Comparison of ENCODE assay signal across 9 cellular contexts in the genomic region with DNA sequence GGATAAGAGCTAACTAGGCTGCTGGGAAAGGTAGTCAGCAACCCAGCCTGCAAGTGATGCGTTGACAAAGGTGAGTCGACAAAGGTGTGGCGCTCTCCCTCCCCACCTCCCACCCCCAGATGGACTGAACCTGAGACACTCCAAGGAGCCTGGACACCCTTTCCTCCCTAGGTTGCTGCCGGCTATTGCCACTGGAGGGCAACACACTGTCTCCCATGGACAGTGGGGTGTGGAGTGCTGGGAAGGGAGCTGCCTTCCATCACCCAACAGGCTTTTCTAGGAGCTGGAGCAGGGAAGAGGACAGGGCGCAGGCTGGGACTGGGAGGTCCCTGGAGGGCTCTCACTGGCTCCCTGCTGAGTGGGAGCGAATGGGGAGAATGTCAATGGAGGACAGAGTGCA.
DNase-seq lines count a peak whose midpoint lies in the region; ATAC-seq and TF ChIP-seq lines count a peak whose summit lies in the region.
"Had no signal": no experiment of that assay in that cellular context is flagged by ENCODE, and none has a peak within 500 bp of the region (broad histone marks: within the 10 kb centered on the region; RNA-seq: fewer than 3 reads in every experiment).

No MANE protein-coding gene starts in this region.

- intact Hi-C loops in transverse colon (cut with DNase I; ENCODE audit: low total_unique reads) = no loop called here

- peak overlapping the region; percentile 9 for H3K27ac Mint-ChIP-seq in glutamatergic neuron (ENCODE audit: unreplicated experiment)
- H3K27ac Mint-ChIP-seq: CD4-positive, CD25-positive, alpha-beta regulatory T cell had no signal

- H3K27me3 Mint-ChIP-seq in glutamatergic neuron (ENCODE audit: unreplicated experiment) = peaks cover 25% of the 10 kb centered on the region

- TF ChIP-seq EP300 in transverse colon (IDR thresholded peaks at IDR 0.05; ENCODE audit: low read depth) = no peak

- TF ChIP-seq CTCF in glutamatergic neuron (IDR thresholded peaks at IDR 0.05; ENCODE audit: partially characterized antibody, unreplicated experiment) (no peak), transverse colon (IDR thresholded peaks at IDR 0.05) (peak in 4 of 5 experiments; percentile 25 to 43 (median 26))

- H3K9me3 ChIP-seq in transverse colon = no peaks in the 10 kb centered on the region

- ATAC-seq in HG02840 (IDR thresholded peaks at IDR 0.05; ENCODE audit: low FRiP score, unreplicated experiment) (no peak), GM21526 (IDR thresholded peaks at IDR 0.05; ENCODE audit: low FRiP score, unreplicated experiment) (no peak)

- in situ Hi-C loops in SK-MEL-5 (cut with HindIII; ENCODE audit: low pct_unique_long_range_greater_than_20kb, low sequenced_read_pairs) (no loop called here), transverse colon (cut with MboI; ENCODE audit: low pct_ligation_motif_present in 1 of 4, low pct_unique_long_range_greater_than_20kb in 1 of 4, low sequenced_read_pairs in 3 of 4) (no loop called here)

- DNase-seq in NCI-H82 (lab: John Stamatoyannopoulos, UW) (peak; percentile 37), NCI-H82 treated with DMSO at 0.1 percent for 48 hours (lab: John Stamatoyannopoulos, UW; ENCODE audit: unreplicated experiment) (no peak), SK-MEL-5 (ENCODE audit: low read depth, low spot score) (peak; percentile 69), glutamatergic neuron (peak; percentile 60), transverse colon (peak; percentile 36), NCI-H345 (lab: John Stamatoyannopoulos, UW) (no peak)
- DNase-seq: CD4-positive, CD25-positive, alpha-beta regulatory T cell had no signal

- H3K4me3 ChIP-seq in transverse colon = no peak overlapping the region

- no peak overlapping the region for H3K27ac ChIP-seq in transverse colon

- H3K36me3 ChIP-seq in transverse colon = no peaks in the 10 kb centered on the region

- no peaks in the 10 kb centered on the region for H3K36me3 Mint-ChIP-seq in glutamatergic neuron (ENCODE audit: unreplicated experiment)

- TF ChIP-seq POLR2A in transverse colon (IDR thresholded peaks at IDR 0.05) = no peak

- H3K9me3 Mint-ChIP-seq in glutamatergic neuron (ENCODE audit: unreplicated experiment) = no peaks in the 10 kb centered on the region

- H3K4me3 Mint-ChIP-seq in glutamatergic neuron (ENCODE audit: unreplicated experiment) = no peak overlapping the region
- H3K4me3 Mint-ChIP-seq: CD4-positive, CD25-positive, alpha-beta regulatory T cell had no signal

- H3K4me1 Mint-ChIP-seq in glutamatergic neuron (ENCODE audit: low read depth, unreplicated experiment) = peaks cover 14% of the 10 kb centered on the region

- 56 to 60% methylated on average over 1 to 6 of the region's 6 CpGs for WGBS in transverse colon (ENCODE audit: low coverage in 1 of 2), 2 donors

- no peaks in the 10 kb centered on the region for H3K4me1 ChIP-seq in transverse colon

- peaks cover 53% of the 10 kb centered on the region for H3K27me3 ChIP-seq in transverse colon

Comparison
In these comparisons a context has a peak if more than half of its experiments do, and no peak if none do; other contexts are left out.
1. DNase-seq: peak in NCI-H82 (single experiment), SK-MEL-5 (single experiment), glutamatergic neuron (single experiment) and transverse colon (single experiment); none in NCI-H82 treated with DMSO at 0.1 percent for 48 hours (single experiment) and NCI-H345 (single experiment).